16 cellular contexts compared by ENCODE assay signal in genomic region chr1:218390625-218391024, GRCh38. TPM values are rescaled to one million over a fixed set of nuclear protein-coding genes. Genes with fewer than 3 reads are reported as not detected.
DNase-seq lines count a peak whose midpoint lies in the region; ATAC-seq, FAIRE-seq and TF ChIP-seq lines count a peak whose summit lies in the region.
"Had no signal": no experiment of that assay in that cellular context is flagged by ENCODE, and none has a peak within 500 bp of the region (broad histone marks: within the 10 kb centered on the region; RNA-seq: fewer than 3 reads in every experiment).

No MANE protein-coding gene starts in this region.

- no peaks in the 10 kb centered on the region for H3F3A ChIP-seq in GM23248 (ENCODE audit: insufficient read depth)

- H3K4me1 ChIP-seq in A549 (peaks cover 58% of the 10 kb centered on the region), GM23248 (ENCODE audit: insufficient read depth) (peaks cover 4% of the 10 kb centered on the region)
- H3K4me1 ChIP-seq: BLaER1 had no signal

- no peak for FAIRE-seq in A549 (lab: Jason Lieb, UNC)

- DNase-seq in A549 (ENCODE audit: low read depth in 1 of 2, low spot score in 1 of 2) (no peak), GM23248 (no peak), RWPE1 (ENCODE audit: low spot score) (peak; percentile 36), fibroblast of pulmonary artery (ENCODE audit: low read depth) (peak; percentile 58), NCI-H187 (lab: John Stamatoyannopoulos, UW) (no peak), posterior vena cava (ENCODE audit: low spot score) (no peak)
- no peak for DNase-seq in stimulated activated CD8-positive, alpha-beta memory T cell treated with anti-CD3 and anti-CD28 coated beads, Interleukin-4, amount 100 ng/mL, for 48 hours
- DNase-seq: activated CD8-positive, alpha-beta memory T cell treated with anti-CD3 and anti-CD28 coated beads, Interleukin-2, amount 10 ng/mL, durations not matched to agents 7 days and 5 days; activated naive CD4-positive, alpha-beta T cell; left colon; NK-92 treated with Interleukin-12 subunit alpha and Interleukin-12 subunit beta, amount 100 ng/mL, for 24 hours; stimulated activated CD4-positive, alpha-beta T cell treated with anti-CD3 and anti-CD28 coated beads, Interleukin-2, amount 100 ng/mL, for 48 hours; WERI-Rb-1 had no signal

- TF ChIP-seq RAD21 in A549 (conservative IDR thresholded peaks at IDR 0.05 in 1 of 2, IDR thresholded peaks at IDR 0.05 in 1 of 2) = no peak

- 77% methylated on average over 3 of the region's 3 CpGs for WGBS in A549 (ENCODE audit: missing lambda C conversion rate)
- WGBS in GM23248 (ENCODE audit: low coverage in 1 of 2, low lambda C conversion rate in 2 of 2, missing lambda C conversion rate in 2 of 2), 2 experiments = 66 to 67% methylated on average over 3 of the region's 3 CpGs

- H3K27ac ChIP-seq in A549 (peak overlapping the region; percentile 8 to 83; a peak in 3 of 6 replicates), GM23248 (no peak overlapping the region), RWPE1 (no peak overlapping the region)
- H3K27ac ChIP-seq: BLaER1, tibial nerve, WERI-Rb-1 had no signal

- H3K9me3 ChIP-seq in A549 (no peaks in the 10 kb centered on the region), GM23248 (ENCODE audit: low read depth) (no peaks in the 10 kb centered on the region)
- H3K9me3 ChIP-seq: BLaER1, tibial nerve had no signal

- POLR2A ChIA-PET in A549 (lab: Yijun Ruan, JAX) (no interaction called here), RWPE1 (lab: Yijun Ruan, JAX; ENCODE audit: low non-redundant PET) (no interaction called here)

- intact Hi-C loops in posterior vena cava (cut with DNase I) = no loop called here

- no peak overlapping the region for H2AFZ ChIP-seq in GM23248

- TF ChIP-seq CTCF in A549 (IDR thresholded peaks at IDR 0.05) (no peak), RWPE1 (conservative IDR thresholded peaks at IDR 0.05; ENCODE audit: low read depth) (no peak), fibroblast of pulmonary artery (IDR thresholded peaks at IDR 0.05; ENCODE audit: low read length, missing control alignments) (no peak)

- peak overlapping the region; percentile 7; the same call in 2 of the 3 replicates for H3K4me2 ChIP-seq in A549
- H3K4me2 ChIP-seq in GM23248 (ENCODE audit: unreplicated experiment) = peak overlapping the region; percentile 22
- H3K4me2 ChIP-seq: BLaER1 had no signal

- in situ Hi-C loops in GM23248 (cut with MboI) = no loop called here

- no peaks in the 10 kb centered on the region for H4K20me1 ChIP-seq in GM23248 (ENCODE audit: insufficient read depth)
- H4K20me1 ChIP-seq: BLaER1 had no signal

- no peak overlapping the region for H3K9ac ChIP-seq in GM23248
- H3K9ac ChIP-seq: BLaER1 had no signal

- H3K79me2 ChIP-seq in GM23248 (ENCODE audit: insufficient read depth) = no peaks in the 10 kb centered on the region

- ATAC-seq in A549 = no peak
- no peak for ATAC-seq in HG02973 (IDR thresholded peaks at IDR 0.05; ENCODE audit: unreplicated experiment)
- ATAC-seq: activated CD8-positive, alpha-beta memory T cell treated with anti-CD3 and anti-CD28 coated beads, Interleukin-2, amount 10 ng/mL, durations not matched to agents 7 days and 5 days; left colon had no signal

- no peaks in the 10 kb centered on the region for H3K9me2 ChIP-seq in GM23248 (ENCODE audit: insufficient read depth)

- no peaks in the 10 kb centered on the region for H3K27me3 ChIP-seq in GM23248 (replicated peaks; ENCODE audit: insufficient read depth)
- H3K27me3 ChIP-seq: BLaER1, tibial nerve had no signal

- H3K36me3 ChIP-seq in GM23248 (ENCODE audit: low read depth) = no peaks in the 10 kb centered on the region
- H3K36me3 ChIP-seq: BLaER1, tibial nerve, WERI-Rb-1 had no signal

- CTCF ChIA-PET in A549 (lab: Yijun Ruan, JAX) (interaction anchor here (1.2 kb wide), 1 partner anchor 45 kb away, joined by 3 read pairs; the partner anchor contains the start of gene TGFB2), RWPE1 (lab: Yijun Ruan, JAX) (no interaction called here)

- TF ChIP-seq EP300 in A549 (IDR thresholded peaks at IDR 0.05) = no peak

- no peak for TF ChIP-seq POLR2A in A549 (IDR thresholded peaks at IDR 0.05; ENCODE audit: low read length)

- H3K4me3 ChIP-seq in A549 = no peak overlapping the region
- no peak overlapping the region for H3K4me3 ChIP-seq in GM23248
- no peak overlapping the region for H3K4me3 ChIP-seq in fibroblast of pulmonary artery (replicated peaks; ENCODE audit: low read depth, low read length)
- H3K4me3 ChIP-seq: BLaER1, tibial nerve had no signal

TF ChIP-seq in A549, 52 proteins besides CTCF, POLR2A, EP300 and RAD21:
- TF ChIP-seq, protein P1, sequence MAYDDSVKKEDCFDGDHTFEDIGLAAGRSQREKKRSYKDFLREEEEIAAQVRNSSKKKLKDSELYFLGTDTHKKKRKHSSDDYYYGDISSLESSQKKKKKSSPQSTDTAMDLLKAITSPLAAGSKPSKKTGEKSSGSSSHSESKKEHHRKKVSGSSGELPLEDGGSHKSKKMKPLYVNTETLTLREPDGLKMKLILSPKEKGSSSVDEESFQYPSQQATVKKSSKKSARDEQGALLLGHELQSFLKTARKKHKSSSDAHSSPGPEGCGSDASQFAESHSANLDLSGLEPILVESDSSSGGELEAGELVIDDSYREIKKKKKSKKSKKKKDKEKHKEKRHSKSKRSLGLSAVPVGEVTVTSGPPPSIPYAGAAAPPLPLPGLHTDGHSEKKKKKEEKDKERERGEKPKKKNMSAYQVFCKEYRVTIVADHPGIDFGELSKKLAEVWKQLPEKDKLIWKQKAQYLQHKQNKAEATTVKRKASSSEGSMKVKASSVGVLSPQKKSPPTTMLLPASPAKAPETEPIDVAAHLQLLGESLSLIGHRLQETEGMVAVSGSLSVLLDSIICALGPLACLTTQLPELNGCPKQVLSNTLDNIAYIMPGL (CRISPR knock-in tag; IDR thresholded peaks at IDR 0.05; ENCODE audit: borderline replicate concordance) = no peak
- TF ChIP-seq, protein P2, sequence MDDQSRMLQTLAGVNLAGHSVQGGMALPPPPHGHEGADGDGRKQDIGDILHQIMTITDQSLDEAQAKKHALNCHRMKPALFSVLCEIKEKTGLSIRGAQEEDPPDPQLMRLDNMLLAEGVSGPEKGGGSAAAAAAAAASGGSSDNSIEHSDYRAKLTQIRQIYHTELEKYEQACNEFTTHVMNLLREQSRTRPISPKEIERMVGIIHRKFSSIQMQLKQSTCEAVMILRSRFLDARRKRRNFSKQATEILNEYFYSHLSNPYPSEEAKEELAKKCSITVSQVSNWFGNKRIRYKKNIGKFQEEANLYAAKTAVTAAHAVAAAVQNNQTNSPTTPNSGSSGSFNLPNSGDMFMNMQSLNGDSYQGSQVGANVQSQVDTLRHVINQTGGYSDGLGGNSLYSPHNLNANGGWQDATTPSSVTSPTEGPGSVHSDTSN (IDR thresholded peaks at IDR 0.05) = no peak
- no peak for TF ChIP-seq BHLHE40 (IDR thresholded peaks at IDR 0.05; ENCODE audit: low read depth, low read length)
- no peak for TF ChIP-seq EHF (CRISPR knock-in tag; IDR thresholded peaks at IDR 0.05)
- TF ChIP-seq PHF8 (IDR thresholded peaks at IDR 0.05; ENCODE audit: borderline replicate concordance, low read depth) = no peak
- no peak for TF ChIP-seq HEYL (CRISPR knock-in tag; IDR thresholded peaks at IDR 0.05)
- no peak for TF ChIP-seq ZC3H11A (IDR thresholded peaks at IDR 0.05)
- no peak for TF ChIP-seq MAFK (IDR thresholded peaks at IDR 0.05; ENCODE audit: partially characterized antibody)
- no peak for TF ChIP-seq RCOR1 (IDR thresholded peaks at IDR 0.05; ENCODE audit: low read depth, low read length)

RNA-seq across cellular contexts. Expression of gene TGFB2, which starts 45.5 kb away (rescaled TPM):
- polyA plus RNA-seq in A549 (2011; rRNA removed) (65.8 and 67.6 TPM in 2 replicates), A549 (2017; fragmentation: RNase III; extraction: RNeasy Plus Mini Kit Qiagen cat#74134 plus additional on column Dnase treatment) (29.7 to 40.6 TPM (median 34.0 TPM) in 3 replicates), GM23248 (2016; fragmentation: Nextera tagmentation; extraction: Ambion mirVana) (1.3 and 2.0 TPM in 2 replicates)
- polyA plus RNA-seq in A549 (2012; cell fraction: cytosol; rRNA removed) = 7.8 and 9.4 TPM in 2 replicates
- 9.4 and 13.3 TPM in 2 replicates for polyA plus RNA-seq in A549 (2012; cell fraction: nucleus; rRNA removed)
- polyA minus RNA-seq in A549 (2011; rRNA and poly(A)+ RNA removed) = 33.4 and 43.9 TPM in 2 replicates
- 0.51 and 0.97 TPM in 2 replicates for total RNA-seq in GM23248 (2014; rRNA removed; shearing (Covaris generic))
- total RNA-seq in posterior vena cava = 10 to 100 TPM in 1 of 2 donors, 1 to 10 TPM in 1; 10.0 to 17.2 TPM
- total RNA-seq: activated CD8-positive, alpha-beta memory T cell treated with anti-CD3 and anti-CD28 coated beads, Interleukin-2, amount 10 ng/mL, durations not matched to agents 7 days and 5 days had no signal

Comparison
In these comparisons a context has a peak if more than half of its experiments do, and no peak if none do; other contexts are left out.
1. DNase-seq: peak in RWPE1 (single experiment) and fibroblast of pulmonary artery (single experiment); none in A549 (0 of 2), GM23248 (single experiment), NCI-H187 (0 of 2), stimulated activated CD8-positive, alpha-beta memory T cell treated with anti-CD3 and anti-CD28 coated beads, Interleukin-4, amount 100 ng/mL, for 48 hours (single experiment) and posterior vena cava (single experiment).
2. H3K27ac ChIP-seq: peak in A549 (2 of 2); none in GM23248 (single experiment) and RWPE1 (single experiment).